ENCODE assay signal across 1 cellular context in the genomic region with DNA sequence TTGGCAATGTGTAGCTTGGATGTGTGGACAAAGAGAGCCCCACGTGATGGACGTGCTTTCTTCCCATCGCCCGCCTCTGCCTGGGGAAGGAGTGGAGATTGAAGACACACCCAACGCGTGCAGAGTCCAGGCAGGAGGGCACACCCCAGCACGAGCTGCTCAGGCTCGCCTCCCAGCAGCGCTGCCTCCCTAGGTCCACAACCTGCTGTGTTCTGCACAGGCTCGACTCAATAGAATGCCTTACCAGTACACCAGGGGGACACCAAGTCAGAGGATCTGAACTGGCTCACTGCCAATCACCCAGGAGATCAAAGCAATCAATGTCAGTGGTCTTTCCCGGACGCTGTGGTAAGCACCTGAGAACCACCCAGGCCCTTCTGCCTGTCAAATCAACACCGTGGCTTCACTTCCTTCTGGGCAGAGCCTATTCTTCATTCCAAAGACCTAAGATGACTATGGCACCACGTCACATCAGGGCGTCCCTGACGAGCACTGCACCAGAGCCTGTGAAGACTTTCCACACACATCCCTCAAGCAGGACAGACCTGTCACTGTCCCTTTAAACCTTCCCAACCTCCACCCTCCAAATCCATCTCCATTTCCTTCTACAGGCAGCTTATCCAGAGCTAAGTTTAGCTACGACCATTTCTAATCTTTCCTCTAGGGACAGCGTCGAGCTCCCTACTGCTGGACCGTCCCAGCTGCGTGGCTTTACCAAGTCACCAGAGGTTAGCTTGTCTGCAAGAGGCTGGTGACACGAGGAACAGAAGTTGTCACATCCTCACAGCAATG.
TF ChIP-seq lines count a peak whose summit lies in the region.

No MANE protein-coding gene starts in this region.

TF ChIP-seq in HCT116, 20 proteins besides CTCF, POLR2A, EP300 and RAD21 (continued from another document):
- TF ChIP-seq ZNF274 (IDR thresholded peaks at IDR 0.05; ENCODE audit: low read depth, low read length) (no peak), ELF1 (IDR thresholded peaks at IDR 0.05; ENCODE audit: borderline replicate concordance, low read depth) (no peak), EGR1 (IDR thresholded peaks at IDR 0.05; ENCODE audit: low read depth) (no peak)
